ENCODE assay signal across 1 cellular context in genomic region chr9:128322342-128323191, GRCh38.
TF ChIP-seq lines count a peak whose summit lies in the region.

Gene COQ4 (plus strand): TSS chr9:128322839. CDS start chr9:128322859, 20 bp downstream.
Gene TRUB2 (minus strand): TSS chr9:128322447. CDS start chr9:128322408, 39 bp downstream.

TF ChIP-seq in HepG2, 621 proteins besides CTCF, POLR2A, EP300 and RAD21 (continued from another document and continues in another):
- TF ChIP-seq TERF1 (CRISPR knock-in tag; IDR thresholded peaks at IDR 0.05): 0 out of 2 replicates have a peak, but pooled peaks have one; percentile 21
- 0 out of 2 replicates have a peak, but pooled peaks have one; percentile 65 for TF ChIP-seq DNMT1 (CRISPR knock-in tag; IDR thresholded peaks at IDR 0.05)
- TF ChIP-seq ZNF33A (CRISPR knock-in tag; IDR thresholded peaks at IDR 0.05; ENCODE audit: borderline replicate concordance): no peak
- 0 out of 2 replicates have a peak, but pooled peaks have one; percentile 51 for TF ChIP-seq ZBTB20 (CRISPR knock-in tag; IDR thresholded peaks at IDR 0.05; ENCODE audit: borderline replicate concordance, low read depth)
- TF ChIP-seq SMAD9 (CRISPR knock-in tag; IDR thresholded peaks at IDR 0.05): no peak
- peak; percentile 67; the same call in 1 of the 2 replicates for TF ChIP-seq WIZ (CRISPR knock-in tag; IDR thresholded peaks at IDR 0.05)
- TF ChIP-seq RARG (CRISPR knock-in tag; IDR thresholded peaks at IDR 0.05; ENCODE audit: low read depth): no peak
- TF ChIP-seq DR1 (CRISPR knock-in tag; IDR thresholded peaks at IDR 0.05): 0 out of 2 replicates have a peak, but pooled peaks have one; percentile 58
- TF ChIP-seq MEF2D (CRISPR knock-in tag; IDR thresholded peaks at IDR 0.05): peak; percentile 78; the same call in 1 of the 2 replicates
- TF ChIP-seq JUN (CRISPR knock-in tag; IDR thresholded peaks at IDR 0.05): peak; percentile 50; the same call in 1 of the 2 replicates
- TF ChIP-seq JUNB (CRISPR knock-in tag; IDR thresholded peaks at IDR 0.05; ENCODE audit: borderline replicate concordance): no peak
- peak; percentile 56; the same call in 1 of the 2 replicates for TF ChIP-seq ZNF430 (CRISPR knock-in tag; IDR thresholded peaks at IDR 0.05)
- no peak for TF ChIP-seq TCF7 (IDR thresholded peaks at IDR 0.05; ENCODE audit: low read depth)
- peak; percentile 82; the same call in 1 of the 2 replicates for TF ChIP-seq AKAP8 (CRISPR knock-in tag; IDR thresholded peaks at IDR 0.05)
- TF ChIP-seq ZNF770 (CRISPR knock-in tag; IDR thresholded peaks at IDR 0.05): peak; percentile 45; the same call in 1 of the 2 replicates
- no peak for TF ChIP-seq KDM3A (CRISPR knock-in tag; IDR thresholded peaks at IDR 0.05; ENCODE audit: low read depth)
- no peak for TF ChIP-seq ZMYM2 (CRISPR knock-in tag; IDR thresholded peaks at IDR 0.05)
- no peak for TF ChIP-seq ETS1 (CRISPR knock-in tag; IDR thresholded peaks at IDR 0.05)
- peak; percentile 14; the same call in 1 of the 2 replicates for TF ChIP-seq SP5 (CRISPR knock-in tag; IDR thresholded peaks at IDR 0.05; ENCODE audit: borderline replicate concordance, low read depth)
- no peak for TF ChIP-seq ZNF674 (CRISPR knock-in tag; IDR thresholded peaks at IDR 0.05; ENCODE audit: low read depth)
- TF ChIP-seq RBAK (CRISPR knock-in tag; IDR thresholded peaks at IDR 0.05): no peak
- TF ChIP-seq ZNF703 (CRISPR knock-in tag; IDR thresholded peaks at IDR 0.05; ENCODE audit: borderline replicate concordance): no peak
- TF ChIP-seq MXD3 (CRISPR knock-in tag; IDR thresholded peaks at IDR 0.05): peak; percentile 97
- TF ChIP-seq ZBTB2 (CRISPR knock-in tag; IDR thresholded peaks at IDR 0.05; ENCODE audit: low read depth): 0 out of 2 replicates have a peak, but pooled peaks have one; percentile 27
- TF ChIP-seq ZFY (CRISPR knock-in tag; IDR thresholded peaks at IDR 0.05): peak; percentile 95
- TF ChIP-seq SATB2 (CRISPR knock-in tag; IDR thresholded peaks at IDR 0.05): peak; percentile 29; the same call in 1 of the 2 replicates
- no peak for TF ChIP-seq ZNF318 (CRISPR knock-in tag; IDR thresholded peaks at IDR 0.05)
- no peak for TF ChIP-seq PHB2 (IDR thresholded peaks at IDR 0.05; ENCODE audit: partially characterized antibody)
- peak in 1 of 2 experiments; percentile 63; a peak in 2 of 4 replicates for TF ChIP-seq ATF4 (CRISPR knock-in tag; IDR thresholded peaks at IDR 0.05)
- peak; percentile 73; the same call in 1 of the 2 replicates for TF ChIP-seq RXRB (CRISPR knock-in tag; IDR thresholded peaks at IDR 0.05; ENCODE audit: borderline replicate concordance)
- TF ChIP-seq SNAPC2 (CRISPR knock-in tag; IDR thresholded peaks at IDR 0.05): no peak
- peak; percentile 99 for TF ChIP-seq YY1 (IDR thresholded peaks at IDR 0.05; ENCODE audit: insufficient read depth, insufficient replicate concordance, low read depth, low read length)
- no peak for TF ChIP-seq HMG20A (CRISPR knock-in tag; IDR thresholded peaks at IDR 0.05; ENCODE audit: borderline replicate concordance)
- TF ChIP-seq ZNF784 (CRISPR knock-in tag; IDR thresholded peaks at IDR 0.05; ENCODE audit: borderline replicate concordance): no peak; the same call in 1 of the 2 replicates
- TF ChIP-seq ZNF317 (CRISPR knock-in tag; IDR thresholded peaks at IDR 0.05): peak; percentile 70; the same call in 1 of the 2 replicates
- TF ChIP-seq TFAP4 (IDR thresholded peaks at IDR 0.05; ENCODE audit: borderline replicate concordance, low read depth): no peak
- no peak for TF ChIP-seq ZNF207 (IDR thresholded peaks at IDR 0.05; ENCODE audit: borderline replicate concordance)
- no peak for TF ChIP-seq ZNF20 (CRISPR knock-in tag; IDR thresholded peaks at IDR 0.05)
- peak; percentile 82 for TF ChIP-seq ZNF781 (CRISPR knock-in tag; IDR thresholded peaks at IDR 0.05; ENCODE audit: borderline replicate concordance, not compliant biosample characterization)
- TF ChIP-seq PHF21A (CRISPR knock-in tag; IDR thresholded peaks at IDR 0.05): peak; percentile 81
- TF ChIP-seq ZMYM4 (CRISPR knock-in tag; IDR thresholded peaks at IDR 0.05): peak; percentile 41; the same call in 1 of the 2 replicates
- TF ChIP-seq NFATC3 (CRISPR knock-in tag; IDR thresholded peaks at IDR 0.05): 0 out of 2 replicates have a peak, but pooled peaks have one; percentile 20
- TF ChIP-seq ZSCAN12 (CRISPR knock-in tag; IDR thresholded peaks at IDR 0.05): peak; percentile 36
